In the genomic region with DNA sequence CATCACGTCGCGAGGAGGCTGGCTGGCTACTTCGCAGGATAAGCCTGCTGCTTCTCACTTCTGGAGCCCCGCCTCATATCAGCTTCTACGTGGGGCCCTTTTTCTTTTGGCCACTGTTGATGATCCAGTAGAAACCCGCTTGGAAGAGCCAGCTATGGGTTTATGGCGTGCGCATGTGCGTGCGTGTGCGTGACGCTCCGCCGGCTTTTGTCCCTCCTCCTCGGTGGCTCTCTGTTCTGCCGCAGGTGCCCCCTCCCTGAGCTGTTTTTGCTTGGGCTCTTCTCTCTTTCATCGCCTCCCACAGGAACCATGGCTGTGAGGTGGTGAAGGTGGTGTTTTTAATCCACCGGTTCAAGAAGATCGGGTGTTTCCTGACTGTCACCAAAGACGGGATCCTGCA, we compare ENCODE assay signal across 27 cellular contexts. TPM values are rescaled to one million over a fixed set of nuclear protein-coding genes. Genes with fewer than 3 reads are reported as not detected.
"Had no signal": no experiment of that assay in that cellular context is flagged by ENCODE, and none has a peak within 500 bp of the region (broad histone marks: within the 10 kb centered on the region; RNA-seq: fewer than 3 reads in every experiment).

No MANE protein-coding gene starts in this region.

- H3K27ac ChIP-seq: KMS-11, SJSA1, SK-N-MC had no signal

- H3K4me3 ChIP-seq: SJSA1, SK-N-MC had no signal

- H3K4me1 ChIP-seq: SJSA1 had no signal

- H3K27me3 ChIP-seq: SJSA1 had no signal

- FAIRE-seq: HepG2, RCC 7860 had no signal

- H3K9me3 ChIP-seq: SJSA1 had no signal

- ATAC-seq: HepG2 had no signal

- DNase-seq: IMR-90, Kasumi-1, MM.1S, NCI-H1048, NCI-H1105 treated with DMSO at 0.1 percent for 48 hours, NCI-H1417 treated with DMSO at 0.1 percent for 48 hours, NCI-H146, NCI-H1694 treated with DMSO at 0.1 percent for 48 hours, NCI-H1930, NCI-H2081, NCI-H2171, NCI-H226, NCI-H446, NCI-H510A, NCI-H524 treated with DMSO at 0.1 percent for 48 hours, NCI-H69, NCI-H774, Right ventricle myocardium superior, RPMI8226, SIG-M5 had no signal

- H3K9ac ChIP-seq: KMS-11 had no signal

- H3K36me3 ChIP-seq: SJSA1 had no signal

- H3K4me2 ChIP-seq: KMS-11 had no signal

RNA-seq across cellular contexts. Expression of gene EFCAB8, which starts 26.5 kb away (rescaled TPM):
- total RNA-seq: HT1080, IMR-90, M059J, Right ventricle myocardium superior had no signal
- polyA plus RNA-seq: IMR-90 had no signal
